In genomic region chr13:50910483-50910805, GRCh38 we compare ENCODE assay signal across 8 cellular contexts. TPM values are rescaled to one million over a fixed set of nuclear protein-coding genes. Genes with fewer than 3 reads are reported as not detected.
DNase-seq lines count a peak whose midpoint lies in the region; ATAC-seq and TF ChIP-seq lines count a peak whose summit lies in the region.

No MANE protein-coding gene starts in this region.

- H3K4me1 ChIP-seq in PC-9 (replicated peaks; ENCODE audit: insufficient read depth), result peaks cover 17% of the 10 kb centered on the region
- peaks cover 41% of the 10 kb centered on the region for H3K4me1 ChIP-seq in lower lobe of right lung
- peaks cover 0 to 29% (median 16%) of the 10 kb centered on the region in 4 donors for H3K4me1 ChIP-seq in tibial artery

- TF ChIP-seq CTCF in HFF-Myc (IDR thresholded peaks at IDR 0.05; ENCODE audit: low read depth, low read length, missing control alignments) (no peak), PC-9 (conservative IDR thresholded peaks at IDR 0.05) (no peak; the same call in 1 of the 2 replicates), lower lobe of right lung (IDR thresholded peaks at IDR 0.05) (no peak), tibial artery (IDR thresholded peaks at IDR 0.05) (no peak)

- H3K9me2 ChIP-seq in PC-9 (ENCODE audit: insufficient read depth), result no peaks in the 10 kb centered on the region

- peak overlapping the region; percentile 81 for H3K4me2 ChIP-seq in PC-9

- H3K27me3 ChIP-seq in PC-9 (ENCODE audit: insufficient read depth, low read depth), result no peaks in the 10 kb centered on the region
- H3K27me3 ChIP-seq in lower lobe of right lung (ENCODE audit: low read depth), result no peaks in the 10 kb centered on the region
- H3K27me3 ChIP-seq in tibial artery, result no peaks in the 10 kb centered on the region

- H3K36me3 ChIP-seq in PC-9 (ENCODE audit: low read depth), result no peaks in the 10 kb centered on the region
- no peaks in the 10 kb centered on the region for H3K36me3 ChIP-seq in lower lobe of right lung
- H3K36me3 ChIP-seq in tibial artery, result no peaks in the 10 kb centered on the region

- H2AFZ ChIP-seq in PC-9, result peak overlapping the region; percentile 96

- intact Hi-C loops in PC-9 (cut with micrococcal nuclease; ENCODE audit: unreplicated experiment) (loop anchor here (2.0 to 10.0 kb wide), 6 partner anchors 108 to 1616 kb away; partner anchors contain the start of gene TRIM13), lower lobe of right lung (cut with DNase I) (no loop called here), tibial artery (cut with DNase I; ENCODE audit: low total_unique reads) (loop anchor here (5.0 kb wide), 2 partner anchors 672 to 913 kb away; partner anchors contain the start of genes TRIM13 and WDFY2)

- ATAC-seq in lower lobe of right lung (peak; percentile 54 to 57), GM19035 (IDR thresholded peaks at IDR 0.05; ENCODE audit: unreplicated experiment) (no peak)

- CTCF ChIA-PET in PC-9 (lab: Charles Lee), result no interaction called here

- POLR2A ChIA-PET in PC-9 (lab: Charles Lee; ENCODE audit: unreplicated experiment), result no interaction called here

- peaks cover 49% of the 10 kb centered on the region for H3K79me2 ChIP-seq in PC-9 (ENCODE audit: low read depth)

- BruUV-seq in PC-9 (replicated peaks; lab: Mats Ljungman, UMichigan), result no TSS peak

- no peaks in the 10 kb centered on the region for H3K9me3 ChIP-seq in PC-9 (ENCODE audit: insufficient read depth, low read depth)
- no peaks in the 10 kb centered on the region for H3K9me3 ChIP-seq in lower lobe of right lung
- no peaks in the 10 kb centered on the region for H3K9me3 ChIP-seq in tibial artery

- DNase-seq in Daoy (ENCODE audit: low read depth), result peak; percentile 55
- no peak for DNase-seq in HFF-Myc (ENCODE audit: extremely low read depth, low read depth)
- DNase-seq in PC-9, result peak in 1 of 2 experiments; percentile 38
- DNase-seq in dermis blood vessel endothelial cell, result peak; percentile 49
- DNase-seq in lower lobe of right lung, result no peak
- peak; percentile 31 to 77 for DNase-seq in tibial artery
- no peak for DNase-seq in T1000 (lab: John Stamatoyannopoulos, UW)

- H3K4me3 ChIP-seq in HFF-Myc (replicated peaks; ENCODE audit: low read depth, low read length) (peak overlapping the region; percentile 70), PC-9 (peak overlapping the region; percentile 96), lower lobe of right lung (peak overlapping the region; percentile 86), tibial artery (peak overlapping the region; percentile 88 to 90)

- no peaks in the 10 kb centered on the region for H4K20me1 ChIP-seq in PC-9 (ENCODE audit: insufficient read depth)

- H3K27ac ChIP-seq in PC-9 (peak overlapping the region; percentile 70), lower lobe of right lung (peak overlapping the region; percentile 98), tibial artery (peak overlapping the region; percentile 81 to 87)

- H3F3A ChIP-seq in PC-9 (ENCODE audit: insufficient read depth, low read depth), result peaks cover 15% of the 10 kb centered on the region; the same call in 1 of the 2 replicates

RNA-seq across cellular contexts. Expression of gene RNASEH2B, which starts 0.9 kb away (rescaled TPM):
- 66.3 and 73.8 TPM in 2 replicates for total RNA-seq in Daoy (2014; rRNA removed; shearing (Covaris generic))
- 45.2 and 45.8 TPM in 2 replicates for total RNA-seq in PC-9 (2021)
- 22.5 and 25.1 TPM in 2 replicates for total RNA-seq in dermis blood vessel endothelial cell
- total RNA-seq in lower lobe of right lung, result 50.7 TPM

Comparison
In these comparisons a context has a peak if more than half of its experiments do, and no peak if none do; other contexts are left out.
1. DNase-seq: peak in Daoy (single experiment), dermis blood vessel endothelial cell (single experiment) and tibial artery (2 of 2); none in HFF-Myc (single experiment), lower lobe of right lung (single experiment) and T1000 (single experiment).
2. Peak in every context shown above with its lines, with median percentiles within 50 percentile points of each other: H3K4me3 ChIP-seq and H3K27ac ChIP-seq.